ENCODE assay signal across 1 cellular context in genomic region chr2:178700922-178701342, GRCh38.
TF ChIP-seq lines count a peak whose summit lies in the region.

No MANE protein-coding gene starts in this region.

TF ChIP-seq in HepG2, 621 proteins besides CTCF, POLR2A, EP300 and RAD21 (continued from another document):
- TF ChIP-seq SNAI1 (CRISPR knock-in tag; IDR thresholded peaks at IDR 0.05; ENCODE audit: borderline replicate concordance), result no peak
